ENCODE assay signal across 8 cellular contexts in genomic region chr9:37800631-37801286, GRCh38. TPM values are rescaled to one million over a fixed set of nuclear protein-coding genes. Genes with fewer than 3 reads are reported as not detected.
DNase-seq lines count a peak whose midpoint lies in the region; ATAC-seq and TF ChIP-seq lines count a peak whose summit lies in the region.

TSS of gene DCAF10 (plus strand) at chr9:37800797. CDS start at chr9:37800867, 70 bp downstream.

- peaks cover 28% of the 10 kb centered on the region for H3K4me1 Mint-ChIP-seq in nephron progenitor cell
- peaks cover 43% of the 10 kb centered on the region for H3K4me1 Mint-ChIP-seq in stimulated activated naive CD8-positive, alpha-beta T cell treated with anti-CD3 and anti-CD28 coated beads, Interleukin-15, amount 100 ng/mL, for 72 hours

- peak; percentile 62 for ATAC-seq in GM21526 (IDR thresholded peaks at IDR 0.05; ENCODE audit: low FRiP score, unreplicated experiment)
- ATAC-seq in stimulated activated naive CD8-positive, alpha-beta T cell treated with anti-CD3 and anti-CD28 coated beads, Interleukin-15, amount 100 ng/mL, for 72 hours: peak; percentile 91

- TF ChIP-seq CTCF in fibroblast of the aortic adventitia (IDR thresholded peaks at IDR 0.05; ENCODE audit: insufficient read depth, low read length): peak; percentile 2
- no peak for TF ChIP-seq CTCF in nephron progenitor cell (IDR thresholded peaks at IDR 0.05)

- H3K27me3 Mint-ChIP-seq in nephron progenitor cell (ENCODE audit: low read depth, poor library complexity): peaks cover 20% of the 10 kb centered on the region
- no peaks in the 10 kb centered on the region for H3K27me3 Mint-ChIP-seq in stimulated activated naive CD8-positive, alpha-beta T cell treated with anti-CD3 and anti-CD28 coated beads, Interleukin-15, amount 100 ng/mL, for 72 hours

- H3K4me3 Mint-ChIP-seq in nephron progenitor cell: peak within 1 kb of the TSS; percentile 95
- H3K4me3 Mint-ChIP-seq in stimulated activated naive CD8-positive, alpha-beta T cell treated with anti-CD3 and anti-CD28 coated beads, Interleukin-15, amount 100 ng/mL, for 72 hours: peak within 1 kb of the TSS; percentile 93

- DNase-seq in DMS53 treated with DMSO at 0.1 percent for 48 hours (lab: John Stamatoyannopoulos, UW; ENCODE audit: unreplicated experiment) (peak; percentile 56), HuH-7.5 (ENCODE audit: low spot score) (peak; percentile 85), RKO (ENCODE audit: low spot score) (peak; percentile 87), fibroblast of the aortic adventitia (ENCODE audit: low read depth) (peak; percentile 79), nephron progenitor cell (peak; percentile 95)
- DNase-seq in activated T-helper 9 cell treated with anti-CD3 and anti-CD28 coated beads, Interleukin-2, amount 50 U/mL, for 16 hours (ENCODE audit: low read depth): peak; percentile 84
- peak; percentile 92 for DNase-seq in stimulated activated naive CD8-positive, alpha-beta T cell treated with anti-CD3 and anti-CD28 coated beads, Interleukin-15, amount 100 ng/mL, for 72 hours

- peaks cover 12% of the 10 kb centered on the region for H3K36me3 Mint-ChIP-seq in nephron progenitor cell (ENCODE audit: low read depth)

- H3K27ac Mint-ChIP-seq in nephron progenitor cell: peak within 1 kb of the TSS; percentile 85
- peak within 1 kb of the TSS; percentile 92 to 95 for H3K27ac Mint-ChIP-seq in stimulated activated naive CD8-positive, alpha-beta T cell treated with anti-CD3 and anti-CD28 coated beads, Interleukin-15, amount 100 ng/mL, for 72 hours

- H3K9me3 Mint-ChIP-seq in nephron progenitor cell: no peaks in the 10 kb centered on the region
- no peaks in the 10 kb centered on the region for H3K9me3 Mint-ChIP-seq in stimulated activated naive CD8-positive, alpha-beta T cell treated with anti-CD3 and anti-CD28 coated beads, Interleukin-15, amount 100 ng/mL, for 72 hours

- H3K4me3 ChIP-seq in fibroblast of the aortic adventitia (ENCODE audit: low read depth, low read length): peak within 1 kb of the TSS; percentile 82

RNA-seq across cellular contexts. Expression of gene DCAF10, which starts in this region (rescaled TPM):
- 24.5 and 46.1 TPM in 2 replicates for total RNA-seq in fibroblast of the aortic adventitia (ENCODE audit: low replicate concordance)

Comparison
In these comparisons a context has a peak if more than half of its experiments do, and no peak if none do; other contexts are left out.
1. Peak in every context shown above with its lines: DNase-seq, ATAC-seq and H3K4me3 ChIP-seq.